ENCODE assay signal across 1 cellular context in genomic region chr2:239087041-239087710, GRCh38.
TF ChIP-seq lines count a peak whose summit lies in the region.

No MANE protein-coding gene starts in this region.

TF ChIP-seq in K562, 482 proteins besides CTCF, POLR2A, EP300 and RAD21 (continued from another document):
- TF ChIP-seq ZBTB40 (IDR thresholded peaks at IDR 0.05) = 0 out of 2 replicates have a peak, but pooled peaks have one; percentile 2
- no peak for TF ChIP-seq ZBTB40 (CRISPR knock-in tag; IDR thresholded peaks at IDR 0.05)
- TF ChIP-seq PCBP2 (IDR thresholded peaks at IDR 0.05; ENCODE audit: low read depth, low read length, poor library complexity, severe bottlenecking) = no peak
TF ChIP-seq in K562: peak in this region for 2.
